In genomic region chr6:89977808-89978748, GRCh38 we compare ENCODE assay signal across 10 cellular contexts.
DNase-seq lines count a peak whose midpoint lies in the region; ATAC-seq and TF ChIP-seq lines count a peak whose summit lies in the region.
"Had no signal": no experiment of that assay in that cellular context is flagged by ENCODE, and none has a peak within 500 bp of the region (broad histone marks: within the 10 kb centered on the region; RNA-seq: fewer than 3 reads in every experiment).

No MANE protein-coding gene starts in this region.

- no peaks in the 10 kb centered on the region for H3K9me3 ChIP-seq in skeletal muscle satellite cell (replicated peaks; ENCODE audit: low read length)

- H3K4me3 Mint-ChIP-seq in glutamatergic neuron (ENCODE audit: unreplicated experiment) = no peak overlapping the region
- H3K4me3 Mint-ChIP-seq: stimulated activated naive CD8-positive, alpha-beta T cell treated with anti-CD3 and anti-CD28 coated beads, Interleukin-15, Interleukin-2, amounts not matched to agents 100 ng/mL and 50 ng/mL, for 24 hours had no signal

- H3K4me3 ChIP-seq in skeletal muscle satellite cell (ENCODE audit: low read length) = peak overlapping the region; percentile 42

- H3K36me3 Mint-ChIP-seq in glutamatergic neuron (ENCODE audit: unreplicated experiment) = no peaks in the 10 kb centered on the region

- peak overlapping the region; percentile 50 for H3K9ac ChIP-seq in skeletal muscle satellite cell (ENCODE audit: low read depth, low read length)

- no peaks in the 10 kb centered on the region for H3K36me3 ChIP-seq in skeletal muscle satellite cell (ENCODE audit: insufficient read depth, low read length)

- peaks cover 23% of the 10 kb centered on the region for H3K4me1 ChIP-seq in skeletal muscle satellite cell (ENCODE audit: control insufficient read depth, insufficient read depth, low read length)

- H3K27ac Mint-ChIP-seq in glutamatergic neuron (ENCODE audit: unreplicated experiment) = no peak overlapping the region
- H3K27ac Mint-ChIP-seq: activated T-helper 2 cell treated with anti-CD3 and anti-CD28 coated beads, Interferon-gamma antibody, Interleukin-2, Interleukin-4, amounts not matched to agents 10 μg/mL and 5 μg/mL and 100 μg/mL, durations not matched to agents 14 hours and 24 hours and 36 hours; stimulated activated naive CD8-positive, alpha-beta T cell treated with anti-CD3 and anti-CD28 coated beads, Interleukin-15, Interleukin-2, amounts not matched to agents 100 ng/mL and 50 ng/mL, for 24 hours had no signal

- no peaks in the 10 kb centered on the region for H3K27me3 ChIP-seq in skeletal muscle satellite cell (ENCODE audit: control insufficient read depth, insufficient read depth, low read length)

- peaks cover 1% of the 10 kb centered on the region for H3K27me3 Mint-ChIP-seq in glutamatergic neuron (ENCODE audit: unreplicated experiment)
- H3K27me3 Mint-ChIP-seq: stimulated activated naive CD8-positive, alpha-beta T cell treated with anti-CD3 and anti-CD28 coated beads, Interleukin-15, Interleukin-2, amounts not matched to agents 100 ng/mL and 50 ng/mL, for 24 hours had no signal

- ATAC-seq in GM18873 (IDR thresholded peaks at IDR 0.05; ENCODE audit: low FRiP score, unreplicated experiment) = no peak

- H3K4me2 ChIP-seq in skeletal muscle satellite cell (ENCODE audit: low read length) = peak overlapping the region; percentile 72

- no peak for TF ChIP-seq CTCF in glutamatergic neuron (IDR thresholded peaks at IDR 0.05; ENCODE audit: partially characterized antibody, unreplicated experiment)

- H3K4me1 Mint-ChIP-seq in glutamatergic neuron (ENCODE audit: low read depth, unreplicated experiment) = peaks cover 41% of the 10 kb centered on the region

- H3K9me3 Mint-ChIP-seq in glutamatergic neuron (ENCODE audit: unreplicated experiment) = peaks cover 3% of the 10 kb centered on the region
- H3K9me3 Mint-ChIP-seq: activated T-helper 2 cell treated with anti-CD3 and anti-CD28 coated beads, Interferon-gamma antibody, Interleukin-2, Interleukin-4, amounts not matched to agents 10 μg/mL and 5 μg/mL and 100 μg/mL, durations not matched to agents 14 hours and 24 hours and 36 hours; stimulated activated naive CD8-positive, alpha-beta T cell treated with anti-CD3 and anti-CD28 coated beads, Interleukin-15, Interleukin-2, amounts not matched to agents 100 ng/mL and 50 ng/mL, for 24 hours had no signal

- DNase-seq in NCI-H1417 (lab: John Stamatoyannopoulos, UW) (peak; percentile 67 to 95 (median 93)), SHP77 (lab: John Stamatoyannopoulos, UW) (peak; percentile 55 to 57), glutamatergic neuron (peak; percentile 45), SKM-1 (lab: John Stamatoyannopoulos, UW; ENCODE audit: unreplicated experiment) (no peak)
- DNase-seq in activated CD8-positive, alpha-beta memory T cell treated with anti-CD3 and anti-CD28 coated beads, Interleukin-2, amount 50 U/mL, for 48 hours = no peak
- DNase-seq: NCI-H748 treated with DMSO at 0.1 percent for 48 hours had no signal

Comparison
In these comparisons a context has a peak if more than half of its experiments do, and no peak if none do; other contexts are left out.
1. DNase-seq: peak in NCI-H1417 (3 of 3), SHP77 (2 of 2) and glutamatergic neuron (single experiment); none in activated CD8-positive, alpha-beta memory T cell treated with anti-CD3 and anti-CD28 coated beads, Interleukin-2, amount 50 U/mL, for 48 hours (single experiment) and SKM-1 (single experiment).